16 cellular contexts compared by ENCODE assay signal in the genomic region with DNA sequence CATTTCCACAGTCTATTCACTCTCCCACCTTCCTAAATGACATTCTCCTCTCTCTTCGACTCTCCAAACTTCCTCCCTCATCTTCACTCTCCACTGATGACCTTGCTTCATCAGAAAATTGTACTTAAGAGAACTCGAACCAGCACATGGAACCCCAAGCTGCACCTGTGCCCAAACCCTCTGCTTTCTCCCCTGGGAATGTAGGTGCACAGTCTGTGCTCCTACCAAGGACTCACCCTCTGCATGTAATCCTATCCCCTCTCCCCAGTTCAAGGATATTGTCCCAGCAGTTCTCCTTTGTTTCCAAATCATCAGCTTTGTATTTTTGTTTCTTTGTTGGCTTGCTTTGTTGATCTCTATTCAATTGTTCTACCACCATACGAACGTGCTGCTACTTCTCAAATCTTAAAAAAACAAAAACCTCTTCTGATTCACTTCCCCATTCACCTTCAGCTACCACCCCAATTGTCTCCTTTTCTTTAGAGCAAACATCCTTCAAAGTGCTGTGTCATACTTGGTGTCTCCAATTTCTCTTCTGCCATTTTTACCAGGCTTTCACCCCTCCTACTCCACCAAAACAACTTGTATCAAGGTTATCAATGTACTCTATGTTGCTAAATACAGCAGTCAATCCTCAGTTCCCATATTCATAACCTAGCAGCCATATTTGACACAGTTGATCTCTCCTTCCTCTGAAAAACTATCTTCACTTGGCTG. TPM values are rescaled to one million over a fixed set of nuclear protein-coding genes. Genes with fewer than 3 reads are reported as not detected.
DNase-seq lines count a peak whose midpoint lies in the region; ATAC-seq and TF ChIP-seq lines count a peak whose summit lies in the region.
"Had no signal": no experiment of that assay in that cellular context is flagged by ENCODE, and none has a peak within 500 bp of the region (broad histone marks: within the 10 kb centered on the region; RNA-seq: fewer than 3 reads in every experiment).

No MANE protein-coding gene starts in this region.

- WGBS in testis, 2 donors: 38 to 46% methylated on average over 4 of the region's 4 CpGs

- H3K27ac Mint-ChIP-seq in activated B cell treated with CpG ODN at 0.5 μM for 24 hours: no peak overlapping the region
- no peak overlapping the region for H3K27ac Mint-ChIP-seq in natural killer cell treated with Interleukin-12 subunit alpha and Interleukin-12 subunit beta and Interleukin-15 and Interleukin-18, amount 100 ng/mL, for 72 hours
- no peak overlapping the region for H3K27ac Mint-ChIP-seq in activated CD8-positive, alpha-beta T cell treated with anti-CD3 and anti-CD28 coated beads, Interleukin-2, amount 10 ng/mL, durations not matched to agents 7 days and 5 days
- no peak overlapping the region for H3K27ac Mint-ChIP-seq in activated naive CD4-positive, alpha-beta T cell treated with anti-CD3 and anti-CD28 coated beads, Interleukin-2, amount 10 ng/mL, durations not matched to agents 7 days and 5 days

- no peak overlapping the region for H3K4me3 Mint-ChIP-seq in activated B cell treated with CpG ODN at 0.5 μM for 24 hours
- H3K4me3 Mint-ChIP-seq in natural killer cell treated with Interleukin-12 subunit alpha and Interleukin-12 subunit beta and Interleukin-15 and Interleukin-18, amount 100 ng/mL, for 72 hours: no peak overlapping the region
- H3K4me3 Mint-ChIP-seq in activated CD8-positive, alpha-beta T cell treated with anti-CD3 and anti-CD28 coated beads, Interleukin-2, amount 10 ng/mL, durations not matched to agents 7 days and 5 days: no peak overlapping the region
- no peak overlapping the region for H3K4me3 Mint-ChIP-seq in activated naive CD4-positive, alpha-beta T cell treated with anti-CD3 and anti-CD28 coated beads, Interleukin-2, amount 10 ng/mL, durations not matched to agents 7 days and 5 days

- no peaks in the 10 kb centered on the region for H3K4me1 Mint-ChIP-seq in activated B cell treated with CpG ODN at 0.5 μM for 24 hours
- H3K4me1 Mint-ChIP-seq in natural killer cell treated with Interleukin-12 subunit alpha and Interleukin-12 subunit beta and Interleukin-15 and Interleukin-18, amount 100 ng/mL, for 72 hours (ENCODE audit: low read depth in 2 of 2): no peaks in the 10 kb centered on the region
- H3K4me1 Mint-ChIP-seq in activated CD8-positive, alpha-beta T cell treated with anti-CD3 and anti-CD28 coated beads, Interleukin-2, amount 10 ng/mL, durations not matched to agents 7 days and 5 days (ENCODE audit: low read depth): no peaks in the 10 kb centered on the region
- H3K4me1 Mint-ChIP-seq in activated naive CD4-positive, alpha-beta T cell treated with anti-CD3 and anti-CD28 coated beads, Interleukin-2, amount 10 ng/mL, durations not matched to agents 7 days and 5 days: no peaks in the 10 kb centered on the region

- no peaks in the 10 kb centered on the region for H3K36me3 Mint-ChIP-seq in activated B cell treated with CpG ODN at 0.5 μM for 24 hours (ENCODE audit: low read depth)
- H3K36me3 Mint-ChIP-seq in natural killer cell treated with Interleukin-12 subunit alpha and Interleukin-12 subunit beta and Interleukin-15 and Interleukin-18, amount 100 ng/mL, for 72 hours: no peaks in the 10 kb centered on the region
- no peaks in the 10 kb centered on the region for H3K36me3 Mint-ChIP-seq in activated CD8-positive, alpha-beta T cell treated with anti-CD3 and anti-CD28 coated beads, Interleukin-2, amount 10 ng/mL, durations not matched to agents 7 days and 5 days (ENCODE audit: low read depth)
- no peaks in the 10 kb centered on the region for H3K36me3 Mint-ChIP-seq in activated naive CD4-positive, alpha-beta T cell treated with anti-CD3 and anti-CD28 coated beads, Interleukin-2, amount 10 ng/mL, durations not matched to agents 7 days and 5 days

- H2AFZ ChIP-seq in KMS-11 (ENCODE audit: low read depth): peak overlapping the region; percentile 71; the same call in 1 of the 2 replicates

- CTCF ChIA-PET in activated B cell treated with CpG ODN at 0.5 μM for 24 hours (lab: Charles Lee): no interaction called here
- CTCF ChIA-PET in activated CD8-positive, alpha-beta T cell treated with anti-CD3 and anti-CD28 coated beads, Interleukin-2, amount 10 ng/mL, durations not matched to agents 7 days and 5 days (lab: Charles Lee): no interaction called here
- CTCF ChIA-PET in activated naive CD4-positive, alpha-beta T cell treated with anti-CD3 and anti-CD28 coated beads, Interleukin-2, amount 10 ng/mL, durations not matched to agents 7 days and 5 days (lab: Charles Lee): no interaction called here

- H3K27ac ChIP-seq in BLaER1 (no peak overlapping the region), KMS-11 (peak overlapping the region; percentile 54; the same call in 1 of the 2 replicates), testis (no peak overlapping the region)
- H3K27ac ChIP-seq: HL-60, left lung had no signal

- H3K9me3 ChIP-seq in BLaER1 (no peaks in the 10 kb centered on the region), testis (no peaks in the 10 kb centered on the region)
- H3K9me3 ChIP-seq: left lung had no signal

- peaks cover 4% of the 10 kb centered on the region for H3K27me3 Mint-ChIP-seq in activated B cell treated with CpG ODN at 0.5 μM for 24 hours
- peaks cover 5 to 6% of the 10 kb centered on the region in 2 donors for H3K27me3 Mint-ChIP-seq in natural killer cell treated with Interleukin-12 subunit alpha and Interleukin-12 subunit beta and Interleukin-15 and Interleukin-18, amount 100 ng/mL, for 72 hours
- H3K27me3 Mint-ChIP-seq in activated CD8-positive, alpha-beta T cell treated with anti-CD3 and anti-CD28 coated beads, Interleukin-2, amount 10 ng/mL, durations not matched to agents 7 days and 5 days (ENCODE audit: low read depth): peaks cover 5% of the 10 kb centered on the region
- peaks cover 9% of the 10 kb centered on the region for H3K27me3 Mint-ChIP-seq in activated naive CD4-positive, alpha-beta T cell treated with anti-CD3 and anti-CD28 coated beads, Interleukin-2, amount 10 ng/mL, durations not matched to agents 7 days and 5 days

- H4K20me1 ChIP-seq in BLaER1: no peaks in the 10 kb centered on the region
- no peaks in the 10 kb centered on the region for H4K20me1 ChIP-seq in KMS-11 (ENCODE audit: insufficient read depth)

- H3K9ac ChIP-seq in BLaER1 (no peak overlapping the region), KMS-11 (no peak overlapping the region; the same call in 1 of the 2 replicates)

- TF ChIP-seq CTCF in KMS-11 (conservative IDR thresholded peaks at IDR 0.05; ENCODE audit: low read depth, low read length) (no peak), activated B cell treated with CpG ODN at 0.5 μM for 24 hours (IDR thresholded peaks at IDR 0.05) (no peak), testis (IDR thresholded peaks at IDR 0.05) (no peak)

- H3K4me1 ChIP-seq in BLaER1: peaks cover 35% of the 10 kb centered on the region
- H3K4me1 ChIP-seq in KMS-11 (ENCODE audit: low read depth, poor library complexity, severe bottlenecking): peaks cover 59% of the 10 kb centered on the region
- H3K4me1 ChIP-seq in testis: no peaks in the 10 kb centered on the region
- H3K4me1 ChIP-seq: left lung had no signal

- POLR2A ChIA-PET in activated B cell treated with CpG ODN at 0.5 μM for 24 hours (lab: Charles Lee): no interaction called here
- POLR2A ChIA-PET in activated CD8-positive, alpha-beta T cell treated with anti-CD3 and anti-CD28 coated beads, Interleukin-2, amount 10 ng/mL, durations not matched to agents 7 days and 5 days (lab: Charles Lee): no interaction called here

- H3K9me3 Mint-ChIP-seq in activated B cell treated with CpG ODN at 0.5 μM for 24 hours: no peaks in the 10 kb centered on the region
- no peaks in the 10 kb centered on the region for H3K9me3 Mint-ChIP-seq in natural killer cell treated with Interleukin-12 subunit alpha and Interleukin-12 subunit beta and Interleukin-15 and Interleukin-18, amount 100 ng/mL, for 72 hours
- no peaks in the 10 kb centered on the region for H3K9me3 Mint-ChIP-seq in activated CD8-positive, alpha-beta T cell treated with anti-CD3 and anti-CD28 coated beads, Interleukin-2, amount 10 ng/mL, durations not matched to agents 7 days and 5 days (ENCODE audit: insufficient read depth)
- no peaks in the 10 kb centered on the region for H3K9me3 Mint-ChIP-seq in activated naive CD4-positive, alpha-beta T cell treated with anti-CD3 and anti-CD28 coated beads, Interleukin-2, amount 10 ng/mL, durations not matched to agents 7 days and 5 days

- H3K4me2 ChIP-seq in BLaER1 (0 out of 2 replicates have a peak overlapping the region, but pooled peaks have one; percentile 40), KMS-11 (peak overlapping the region; percentile 73; the same call in 1 of the 2 replicates)

- H3K27me3 ChIP-seq in BLaER1: no peaks in the 10 kb centered on the region
- no peaks in the 10 kb centered on the region for H3K27me3 ChIP-seq in KMS-11 (ENCODE audit: insufficient read depth, low read depth)
- no peaks in the 10 kb centered on the region for H3K27me3 ChIP-seq in testis

- intact Hi-C loops in activated B cell treated with CpG ODN at 0.5 μM for 24 hours (cut with micrococcal nuclease): no loop called here
- intact Hi-C loops in testis (cut with DNase I; ENCODE audit: low total_unique reads): no loop called here

- no peaks in the 10 kb centered on the region for H3K36me3 ChIP-seq in BLaER1
- no peaks in the 10 kb centered on the region for H3K36me3 ChIP-seq in KMS-11 (ENCODE audit: insufficient read depth)
- no peaks in the 10 kb centered on the region for H3K36me3 ChIP-seq in testis (ENCODE audit: low read depth, missing control alignments)
- H3K36me3 ChIP-seq: left lung had no signal

- no peak for TF ChIP-seq POLR2A in testis (IDR thresholded peaks at IDR 0.05)

- H3K79me2 ChIP-seq in KMS-11 (ENCODE audit: insufficient read depth, low read depth): no peaks in the 10 kb centered on the region

- peak; percentile 31 for ATAC-seq in activated B cell treated with CpG ODN at 0.5 μM for 24 hours (ENCODE audit: low read depth)
- no peak for ATAC-seq in natural killer cell treated with Interleukin-12 subunit alpha and Interleukin-12 subunit beta and Interleukin-15 and Interleukin-18, amount 100 ng/mL, for 72 hours
- ATAC-seq in activated CD8-positive, alpha-beta T cell treated with anti-CD3 and anti-CD28 coated beads, Interleukin-2, amount 10 ng/mL, durations not matched to agents 7 days and 5 days: no peak
- ATAC-seq: left lung had no signal

- DNase-seq in NCI-H69 (lab: John Stamatoyannopoulos, UW) (peak; percentile 15), activated B cell treated with CpG ODN at 0.5 μM for 24 hours (no peak), testis (no peak)
- no peak for DNase-seq in natural killer cell treated with Interleukin-12 subunit alpha and Interleukin-12 subunit beta and Interleukin-15 and Interleukin-18, amount 100 ng/mL, for 72 hours (ENCODE audit: low spot score)
- no peak for DNase-seq in activated CD8-positive, alpha-beta T cell treated with anti-CD3 and anti-CD28 coated beads, Interleukin-2, amount 10 ng/mL, durations not matched to agents 7 days and 5 days
- no peak for DNase-seq in activated naive CD4-positive, alpha-beta T cell treated with anti-CD3 and anti-CD28 coated beads, Interleukin-2, amount 10 ng/mL, durations not matched to agents 7 days and 5 days
- DNase-seq: activated CD4-positive, alpha-beta T cell treated with anti-CD3 and anti-CD28 coated beads for 1 hour; activated CD8-positive, alpha-beta memory T cell treated with anti-CD3 and anti-CD28 coated beads, Interleukin-2, amount 50 U/mL, for 4 hours; activated naive CD4-positive, alpha-beta T cell treated with Interleukin-2 at 50 U/mL for 16 hours; Calu3; left lung; NCI-H226; stimulated activated CD4-positive, alpha-beta T cell treated with anti-CD3 and anti-CD28 coated beads, Interleukin-12 subunit alpha, Interleukin-12 subunit beta, amount 100 ng/mL, for 4 hours had no signal

- no peak overlapping the region for H3K4me3 ChIP-seq in BLaER1
- no peak overlapping the region for H3K4me3 ChIP-seq in KMS-11 (IDR thresholded peaks at IDR 0.05; ENCODE audit: insufficient read depth, low read depth, low read length)
- no peak overlapping the region for H3K4me3 ChIP-seq in testis
- H3K4me3 ChIP-seq: left lung had no signal

RNA-seq across cellular contexts. Expression of a gene that starts 26.8 kb away (rescaled TPM):
- total RNA-seq in activated B cell treated with CpG ODN at 0.5 μM for 24 hours (0.02 TPM in 1 of 2 replicates, not detected in the other), testis (1 to 10 TPM; 1.4 TPM)
- 0.50 TPM for polyA plus RNA-seq in testis (ENCODE audit: insufficient read depth, low read depth, low replicate concordance)
- total RNA-seq in natural killer cell treated with Interleukin-12 subunit alpha and Interleukin-12 subunit beta and Interleukin-15 and Interleukin-18, amount 100 ng/mL, for 72 hours: under 1 TPM; 0.05 to 0.08 TPM
- under 1 TPM; 0.08 TPM for total RNA-seq in activated CD8-positive, alpha-beta T cell treated with anti-CD3 and anti-CD28 coated beads, Interleukin-2, amount 10 ng/mL, durations not matched to agents 7 days and 5 days
